20 cellular contexts compared by ENCODE assay signal in genomic region chr17:15893333-15894024, GRCh38. TPM values are rescaled to one million over a fixed set of nuclear protein-coding genes. Genes with fewer than 3 reads are reported as not detected.
DNase-seq lines count a peak whose midpoint lies in the region; ATAC-seq, FAIRE-seq and TF ChIP-seq lines count a peak whose summit lies in the region.
"Had no signal": no experiment of that assay in that cellular context is flagged by ENCODE, and none has a peak within 500 bp of the region (broad histone marks: within the 10 kb centered on the region; RNA-seq: fewer than 3 reads in every experiment).

No MANE protein-coding gene starts in this region.

- H3K79me1 ChIP-seq in IMR-90 (ENCODE audit: low read depth in 1 of 2, low read length in 2 of 2) = no peaks in the 10 kb centered on the region

- H3K9me1 ChIP-seq in IMR-90 (ENCODE audit: insufficient read depth, low read length) = peaks cover 5% of the 10 kb centered on the region; the same call in 1 of the 2 replicates

- H3K4me3 Mint-ChIP-seq in GM23338 = no peak overlapping the region
- H3K4me3 Mint-ChIP-seq: activated B cell treated with CpG ODN at 0.5 μM for 24 hours; CD14-positive monocyte; stimulated activated naive B cell treated with anti-CD40 and anti-IgM and Interleukin-4, amounts not matched to agents 10 μg/mL and 1 μg/mL and 100 μg/mL, for 72 hours; T-cell had no signal

- dilution Hi-C loops in IMR-90 (cut with HindIII; ENCODE audit: low sequenced_read_pairs, unreplicated experiment) = no loop called here

- H2AK9ac ChIP-seq in IMR-90 (replicated peaks; ENCODE audit: low read depth, low read length, poor library complexity) = no peak overlapping the region

- peaks cover 4% of the 10 kb centered on the region for H3K4me1 ChIP-seq in IMR-90 (ENCODE audit: control insufficient read depth, insufficient read depth, low read length)
- no peaks in the 10 kb centered on the region for H3K4me1 ChIP-seq in liver (ENCODE audit: control insufficient read depth in 4 of 4, insufficient read depth in 4 of 4, low read length in 3 of 4)
- H3K4me1 ChIP-seq in prostate gland (replicated peaks) = peaks cover 4% of the 10 kb centered on the region
- no peaks in the 10 kb centered on the region for H3K4me1 ChIP-seq in GM23338 (ENCODE audit: insufficient read depth)

- H3K18ac ChIP-seq in IMR-90 (ENCODE audit: low read depth, low read length) = no peak overlapping the region

- no peak overlapping the region for H2BK5ac ChIP-seq in IMR-90 (ENCODE audit: low read depth, low read length, poor library complexity, severe bottlenecking)

- H3K36me3 ChIP-seq in IMR-90 (ENCODE audit: control insufficient read depth, insufficient read depth, low read length) (no peaks in the 10 kb centered on the region), bronchial epithelial cell (ENCODE audit: control insufficient read depth, insufficient read depth, low read length) (no peaks in the 10 kb centered on the region), liver (ENCODE audit: control insufficient read depth in 4 of 4, insufficient read depth in 3 of 4, low read depth in 1 of 4, low read length in 3 of 4) (no peaks in the 10 kb centered on the region), prostate gland (no peaks in the 10 kb centered on the region), GM23338 (ENCODE audit: insufficient read depth) (no peaks in the 10 kb centered on the region)
- H3K36me3 ChIP-seq: transverse colon had no signal

- H3K14ac ChIP-seq in IMR-90 (replicated peaks; ENCODE audit: low read depth, low read length) = no peak overlapping the region

- DNase-seq in IMR-90 = peak; percentile 65
- DNase-seq in bronchial epithelial cell (ENCODE audit: low read depth) = peak; percentile 45
- no peak for DNase-seq in prostate gland (ENCODE audit: low spot score)
- DNase-seq in GM23338 (ENCODE audit: low spot score) = no peak
- no peak for DNase-seq in activated gamma-delta T cell treated with Interleukin-2 at 50 U/mL for 16 hours
- DNase-seq: activated B cell treated with CpG ODN at 0.5 μM for 24 hours; activated effector memory CD4-positive, alpha-beta T cell treated with anti-CD3 and anti-CD28 coated beads, Interleukin-2, amount 50 U/mL, for 16 hours; aorta; dermis blood vessel endothelial cell; DMS79 treated with DMSO at 0.1 percent for 48 hours; KG1; NCI-H1092 treated with DMSO at 0.1 percent for 48 hours; stimulated activated CD4-positive, alpha-beta T cell treated with anti-CD3 and anti-CD28 coated beads, Interleukin-12 subunit alpha, Interleukin-12 subunit beta, amount 100 ng/mL, for 4 hours; stimulated activated naive B cell treated with anti-CD40 and anti-IgM and Interleukin-4, amounts not matched to agents 10 μg/mL and 1 μg/mL and 100 μg/mL, for 72 hours; T-cell; transverse colon had no signal

- peaks cover 2% of the 10 kb centered on the region for H3K27me3 Mint-ChIP-seq in GM23338 (ENCODE audit: insufficient read depth, low read depth, poor library complexity)

- H3K4ac ChIP-seq in IMR-90 (ENCODE audit: low read depth, low read length) = no peak overlapping the region

- no peak overlapping the region for H3K4me2 ChIP-seq in IMR-90 (ENCODE audit: low read depth, low read length)
- H3K4me2 ChIP-seq in GM23338 = no peak overlapping the region

- H2AK5ac ChIP-seq in IMR-90 (ENCODE audit: low read depth, low read length) = no peak overlapping the region

- H3K9me3 ChIP-seq in IMR-90 (ENCODE audit: control insufficient read depth, insufficient read depth, low read length) = no peaks in the 10 kb centered on the region
- no peaks in the 10 kb centered on the region for H3K9me3 ChIP-seq in liver (ENCODE audit: control insufficient read depth in 4 of 4, low read length in 3 of 4)
- H3K9me3 ChIP-seq in prostate gland = no peaks in the 10 kb centered on the region
- H3K9me3 ChIP-seq: transverse colon had no signal

- TF ChIP-seq CTCF in IMR-90 (conservative IDR thresholded peaks at IDR 0.05; ENCODE audit: low read depth, low read length) (no peak), bronchial epithelial cell (IDR thresholded peaks at IDR 0.05; ENCODE audit: insufficient read depth, low read length, severe bottlenecking) (no peak), liver (IDR thresholded peaks at IDR 0.05; ENCODE audit: low read depth, low read length, missing input control) (no peak), prostate gland (IDR thresholded peaks at IDR 0.05) (no peak), GM23338 (conservative IDR thresholded peaks at IDR 0.05; ENCODE audit: low read depth in 2 of 2) (no peak)

- H3K27ac Mint-ChIP-seq in GM23338 = no peak overlapping the region
- H3K27ac Mint-ChIP-seq: activated B cell treated with CpG ODN at 0.5 μM for 24 hours; CD14-positive monocyte; stimulated activated naive B cell treated with anti-CD40 and anti-IgM and Interleukin-4, amounts not matched to agents 10 μg/mL and 1 μg/mL and 100 μg/mL, for 72 hours; T-cell had no signal

- H3K23ac ChIP-seq in IMR-90 (ENCODE audit: low read depth, low read length) = no peak overlapping the region

- peaks cover 4% of the 10 kb centered on the region; the same call in 2 of the 3 replicates for H3K4me1 Mint-ChIP-seq in GM23338

- H3K9me3 Mint-ChIP-seq in GM23338 = no peaks in the 10 kb centered on the region
- H3K9me3 Mint-ChIP-seq: activated B cell treated with CpG ODN at 0.5 μM for 24 hours, T-cell had no signal

- no peak overlapping the region for H3K56ac ChIP-seq in IMR-90 (ENCODE audit: extremely low read depth, insufficient read depth, low read length)

- no peak overlapping the region for H2BK120ac ChIP-seq in IMR-90 (ENCODE audit: low read depth, low read length)

- no peak overlapping the region for H4K91ac ChIP-seq in IMR-90 (ENCODE audit: insufficient read depth, low read depth, low read length)

- BruUV-seq in IMR-90 (replicated peaks; lab: Mats Ljungman, UMichigan) = no TSS peak

- no peak overlapping the region for H2BK15ac ChIP-seq in IMR-90 (ENCODE audit: low read depth, low read length)

- peaks cover 6% of the 10 kb centered on the region; the same call in 1 of the 2 replicates for H3K9me2 ChIP-seq in GM23338 (ENCODE audit: insufficient read depth)

- no peaks in the 10 kb centered on the region for H3K36me3 Mint-ChIP-seq in GM23338 (ENCODE audit: low read depth)
- H3K36me3 Mint-ChIP-seq: CD14-positive monocyte; stimulated activated naive B cell treated with anti-CD40 and anti-IgM and Interleukin-4, amounts not matched to agents 10 μg/mL and 1 μg/mL and 100 μg/mL, for 72 hours; T-cell had no signal

- POLR2A ChIA-PET in IMR-90 (lab: Charles Lee; ENCODE audit: unreplicated experiment) = no interaction called here

- 0% methylated on average over 1 of the region's 3 CpGs; no CpG with 5 or more reads in 1 of the 2 experiments for WGBS in IMR-90 (ENCODE audit: extremely low coverage in 2 of 2, insufficient read length in 1 of 2), 2 experiments
- 41% methylated on average over 3 of the region's 3 CpGs for WGBS in liver
- WGBS in prostate gland = 39% methylated on average over 3 of the region's 3 CpGs

- H4K5ac ChIP-seq in IMR-90 (ENCODE audit: low read depth, low read length) = no peak overlapping the region

- ATAC-seq in IMR-90 (ENCODE audit: low read depth) (peak; percentile 76), GM23338 (no peak), HG02678 (IDR thresholded peaks at IDR 0.05; ENCODE audit: unreplicated experiment) (no peak), HG03571 (IDR thresholded peaks at IDR 0.05; ENCODE audit: unreplicated experiment) (no peak)
- ATAC-seq: stimulated activated naive B cell treated with anti-CD40 and anti-IgM and Interleukin-4, amounts not matched to agents 10 μg/mL and 1 μg/mL and 100 μg/mL, for 72 hours; T-cell had no signal

- H3K79me2 ChIP-seq in GM23338 (replicated peaks; ENCODE audit: insufficient read depth) = no peaks in the 10 kb centered on the region

- H2AFZ ChIP-seq in IMR-90 (replicated peaks; ENCODE audit: low read length, poor library complexity) = no peak overlapping the region
- H2AFZ ChIP-seq in GM23338 = no peak overlapping the region

- CTCF ChIA-PET in IMR-90 (lab: Yijun Ruan, JAX) = no interaction called here

- no peak overlapping the region for H3K27ac ChIP-seq in IMR-90 (ENCODE audit: insufficient read depth, low read length)
- H3K27ac ChIP-seq in liver (ENCODE audit: low read depth in 1 of 2, low read length in 2 of 2) = no peak overlapping the region
- peak overlapping the region; percentile 16 to 38 for H3K27ac ChIP-seq in prostate gland
- no peak overlapping the region for H3K27ac ChIP-seq in GM23338 (ENCODE audit: low read depth)
- H3K27ac ChIP-seq: transverse colon had no signal

- H3K4me3 ChIP-seq in IMR-90 (ENCODE audit: insufficient read depth, low read depth, low read length) = no peak overlapping the region
- no peak overlapping the region for H3K4me3 ChIP-seq in bronchial epithelial cell (ENCODE audit: low read depth, low read length)
- H3K4me3 ChIP-seq in liver (ENCODE audit: low read depth in 1 of 3, low read length in 3 of 3) = no peak overlapping the region
- no peak overlapping the region for H3K4me3 ChIP-seq in prostate gland
- no peak overlapping the region for H3K4me3 ChIP-seq in GM23338
- H3K4me3 ChIP-seq: transverse colon had no signal

- TF ChIP-seq POLR2A in IMR-90 (IDR thresholded peaks at IDR 0.05; ENCODE audit: low read depth, low read length) (no peak), prostate gland (IDR thresholded peaks at IDR 0.05) (no peak)

- no peak for TF ChIP-seq RAD21 in IMR-90 (IDR thresholded peaks at IDR 0.05; ENCODE audit: low read length)
- no peak for TF ChIP-seq RAD21 in liver (IDR thresholded peaks at IDR 0.05)

- H3K9ac ChIP-seq in IMR-90 (ENCODE audit: low read depth, low read length) (no peak overlapping the region), liver (ENCODE audit: low read depth in 1 of 2, low read length in 2 of 2) (no peak overlapping the region)

- H3K27me3 ChIP-seq in IMR-90 (ENCODE audit: control insufficient read depth, insufficient read depth, low read length) (no peaks in the 10 kb centered on the region), bronchial epithelial cell (ENCODE audit: control insufficient read depth, insufficient read depth, low read length) (no peaks in the 10 kb centered on the region), liver (ENCODE audit: control insufficient read depth in 4 of 4, insufficient read depth in 4 of 4, low read length in 3 of 4) (no peaks in the 10 kb centered on the region), prostate gland (replicated peaks; ENCODE audit: insufficient read depth) (no peaks in the 10 kb centered on the region), GM23338 (ENCODE audit: insufficient read depth) (no peaks in the 10 kb centered on the region)
- H3K27me3 ChIP-seq: transverse colon had no signal

- intact Hi-C loops in IMR-90 (cut with micrococcal nuclease) = no loop called here
- intact Hi-C loops in prostate gland (cut with DNase I) = no loop called here

- H4K20me1 ChIP-seq in IMR-90 (ENCODE audit: insufficient read depth, low read length) (no peaks in the 10 kb centered on the region), GM23338 (replicated peaks; ENCODE audit: insufficient read depth) (no peaks in the 10 kb centered on the region)

- H2BK20ac ChIP-seq in IMR-90 (ENCODE audit: low read depth, low read length) = no peak overlapping the region

- FAIRE-seq in bronchial epithelial cell (lab: Jason Lieb, UNC) = no peak

- in situ Hi-C loops in IMR-90 (cut with MboI; ENCODE audit: low sequenced_read_pairs) = no loop called here

- H4K8ac ChIP-seq in IMR-90 (ENCODE audit: low read depth in 2 of 2, low read length in 2 of 2) = no peak overlapping the region

- no peaks in the 10 kb centered on the region for H3F3A ChIP-seq in GM23338 (replicated peaks; ENCODE audit: low read depth)

RNA-seq across cellular contexts. Expression of gene ADORA2B, which starts 51.5 kb away (rescaled TPM):
- total RNA-seq in IMR-90 (2012; rRNA removed) (5.2 and 5.8 TPM in 2 replicates), bronchial epithelial cell (26.2 and 36.1 TPM in 2 replicates), liver (1 to 10 TPM in 1 of 2 donors, under 1 TPM in 1; 0.25 to 3.3 TPM), prostate gland (10 to 100 TPM in 1 of 2 donors, 1 to 10 TPM in 1; 1.3 to 14.6 TPM)
- polyA plus RNA-seq in IMR-90 (2012; rRNA removed) (5.5 and 6.1 TPM in 2 replicates), liver (under 1 TPM; 0.24 to 0.31 TPM), GM23338 (2016; fragmentation: Nextera tagmentation; extraction: Ambion mirVana) (2.7 and 3.3 TPM in 2 replicates)
- 2.7 and 7.4 TPM in 2 replicates for polyA plus RNA-seq in IMR-90 (2012; cell fraction: cytosol; rRNA removed)
- polyA plus RNA-seq in IMR-90 (2012; cell fraction: nucleus; rRNA removed; ENCODE audit: low replicate concordance) = 2.3 and 3.4 TPM in 2 replicates
- 7.9 and 13.1 TPM in 2 replicates for total RNA-seq in GM23338 (2014; rRNA removed; shearing (Covaris generic))
- total RNA-seq: activated B cell treated with CpG ODN at 0.5 μM for 24 hours had no signal

Comparison
In these comparisons a context has a peak if more than half of its experiments do, and no peak if none do; other contexts are left out.
1. DNase-seq: peak in IMR-90 (single experiment) and bronchial epithelial cell (single experiment); none in prostate gland (single experiment), GM23338 (single experiment) and activated gamma-delta T cell treated with Interleukin-2 at 50 U/mL for 16 hours (single experiment).
2. H3K27ac ChIP-seq: peak in prostate gland (2 of 2); none in IMR-90 (single experiment), liver (0 of 2) and GM23338 (single experiment).